Comparison of ENCODE assay signal across 32 cellular contexts in genomic region chr6:22318404-22318803, GRCh38. TPM values are rescaled to one million over a fixed set of nuclear protein-coding genes. Genes with fewer than 3 reads are reported as not detected.
"Had no signal": no experiment of that assay in that cellular context is flagged by ENCODE, and none has a peak within 500 bp of the region (broad histone marks: within the 10 kb centered on the region; RNA-seq: fewer than 3 reads in every experiment).

No MANE protein-coding gene starts in this region.

- H3K27me3 Mint-ChIP-seq: dendritic cell treated with granulocyte-macrophage colony-stimulating factor and Interleukin-4, amounts not matched to agents 40 ng/mL and 50 ng/mL, for 4 days; effector memory CD8-positive, alpha-beta T cell had no signal

- H3K27ac ChIP-seq: colonic mucosa, epithelial cell of prostate, esophagus squamous epithelium, gastrocnemius medialis, heart right ventricle, left lung, lower lobe of right lung had no signal

- H3K4me3 ChIP-seq: colonic mucosa, esophagus squamous epithelium, gastrocnemius medialis, heart right ventricle, left lung, lower lobe of right lung, mucosa of descending colon had no signal

- H3K4me1 ChIP-seq: colonic mucosa, esophagus squamous epithelium, gastrocnemius medialis, heart right ventricle, left lung, lower lobe of right lung had no signal

- H3K36me3 ChIP-seq: colonic mucosa, esophagus squamous epithelium, gastrocnemius medialis, heart right ventricle, left lung, lower lobe of right lung had no signal

- H3K36me3 Mint-ChIP-seq: immature natural killer cell had no signal

- ATAC-seq: effector memory CD8-positive, alpha-beta T cell; esophagus mucosa; gastrocnemius medialis; heart right ventricle; left lung; left ventricle myocardium superior; mucosa of descending colon had no signal

- H3K27ac Mint-ChIP-seq: dendritic cell treated with granulocyte-macrophage colony-stimulating factor and Interleukin-4, amounts not matched to agents 40 ng/mL and 50 ng/mL, for 4 days; effector memory CD8-positive, alpha-beta T cell; endodermal cell; immature natural killer cell; mesothelial cell of epicardium had no signal

- H3K9me3 ChIP-seq: colonic mucosa, gastrocnemius medialis had no signal

- DNase-seq: colonic mucosa; cortex of kidney; effector CD8-positive, alpha-beta T cell; effector memory CD8-positive, alpha-beta T cell; endodermal cell; erythroblast; esophagus squamous epithelium; foreskin fibroblast; foreskin melanocyte; gastrocnemius medialis; glutamatergic neuron; head of caudate nucleus; heart right ventricle; hippocampal formation; immature natural killer cell; islet precursor cell; kidney; kidney glomerular epithelial cell; left ventricle myocardium superior; lower lobe of right lung; mesenchymal stem cell; mucosa of descending colon had no signal

- H3K4me1 Mint-ChIP-seq: endodermal cell, immature natural killer cell had no signal

- H3K4me3 Mint-ChIP-seq: dendritic cell treated with granulocyte-macrophage colony-stimulating factor and Interleukin-4, amounts not matched to agents 40 ng/mL and 50 ng/mL, for 4 days; effector memory CD8-positive, alpha-beta T cell; endodermal cell; immature natural killer cell; mesothelial cell of epicardium had no signal

- H3K27me3 ChIP-seq: colonic mucosa, esophagus squamous epithelium, gastrocnemius medialis, heart right ventricle, left lung had no signal

RNA-seq across cellular contexts. Expression of gene PRL, which starts 21.6 kb away (rescaled TPM):
- total RNA-seq: colonic mucosa, dermis microvascular lymphatic vessel endothelial cell, endodermal cell, esophagus mucosa, esophagus squamous epithelium, gastrocnemius medialis, glomerular endothelial cell, heart right ventricle, kidney, left ventricle myocardium superior, lower leg skin, lower lobe of right lung, lung microvascular endothelial cell, mesothelial cell of epicardium, mucosa of descending colon, myocyte had no signal
- polyA plus RNA-seq: heart right ventricle, immature natural killer cell had no signal
